In genomic region chr16:67858448-67858993, GRCh38 we compare ENCODE assay signal across 10 cellular contexts. TPM values are rescaled to one million over a fixed set of nuclear protein-coding genes. Genes with fewer than 3 reads are reported as not detected.
DNase-seq lines count a peak whose midpoint lies in the region; ATAC-seq, FAIRE-seq and TF ChIP-seq lines count a peak whose summit lies in the region.
"Had no signal": no experiment of that assay in that cellular context is flagged by ENCODE, and none has a peak within 500 bp of the region (broad histone marks: within the 10 kb centered on the region; RNA-seq: fewer than 3 reads in every experiment).

No MANE protein-coding gene starts in this region.

- H3K4me1 ChIP-seq in astrocyte (ENCODE audit: insufficient read depth, low read length) (peaks cover 55% of the 10 kb centered on the region), keratinocyte (ENCODE audit: control insufficient read depth, extremely low read depth, insufficient read depth, low read length) (peaks cover 37% of the 10 kb centered on the region)

- H3K9ac ChIP-seq in astrocyte (ENCODE audit: low read length) (peak overlapping the region; percentile 83), keratinocyte (ENCODE audit: control insufficient read depth, extremely low read depth, insufficient read depth, low read length) (peak overlapping the region; percentile 75)

- H3K4me3 ChIP-seq in astrocyte (ENCODE audit: insufficient read depth, low read depth, low read length) (no peak overlapping the region), keratinocyte (ENCODE audit: control insufficient read depth in 2 of 3, extremely low read depth in 1 of 3, insufficient read depth in 2 of 3, low read depth in 1 of 3, low read length in 3 of 3) (no peak overlapping the region)

- H4K20me1 ChIP-seq in astrocyte (ENCODE audit: insufficient read depth, low read length) (peaks cover 94% of the 10 kb centered on the region), keratinocyte (ENCODE audit: control insufficient read depth, extremely low read depth, insufficient read depth, low read length) (peaks cover 46% of the 10 kb centered on the region)

- peak overlapping the region; percentile 57 for H3K4me2 ChIP-seq in astrocyte (ENCODE audit: low read length)
- no peak overlapping the region for H3K4me2 ChIP-seq in keratinocyte (ENCODE audit: control insufficient read depth, extremely low read depth, insufficient read depth, low read depth, low read length)

- no peak for DNase-seq in astrocyte (ENCODE audit: low read depth)
- DNase-seq in keratinocyte (ENCODE audit: low read depth, low spot score), result no peak
- DNase-seq in stimulated activated effector memory CD8-positive, alpha-beta T cell treated with anti-CD3 and anti-CD28 coated beads, Interleukin-12 subunit alpha, Interleukin-12 subunit beta, amount 100 ng/mL, for 72 hours (ENCODE audit: low spot score in 2 of 2), result no peak
- DNase-seq in stimulated activated CD4-positive, alpha-beta T cell treated with anti-CD3 and anti-CD28 coated beads, Interleukin-4, amount 100 ng/mL, for 4 hours, result no peak
- DNase-seq in Kasumi-1 (lab: John Stamatoyannopoulos, UW), result no peak
- no peak for DNase-seq in activated gamma-delta T cell treated with Interleukin-2 at 50 U/mL for 16 hours
- no peak for DNase-seq in COR-L47 (lab: John Stamatoyannopoulos, UW)
- DNase-seq: GDM1, NCI-H187 had no signal

- H3K36me3 Mint-ChIP-seq in IgD-negative memory B cell (no peaks in the 10 kb centered on the region), astrocyte (ENCODE audit: low read depth, unreplicated experiment) (peaks cover 24% of the 10 kb centered on the region)
- H3K36me3 Mint-ChIP-seq in stimulated activated effector memory CD8-positive, alpha-beta T cell treated with anti-CD3 and anti-CD28 coated beads, Interleukin-12 subunit alpha, Interleukin-12 subunit beta, amount 100 ng/mL, for 72 hours, result peaks cover 42% of the 10 kb centered on the region

- ATAC-seq in stimulated activated effector memory CD8-positive, alpha-beta T cell treated with anti-CD3 and anti-CD28 coated beads, Interleukin-12 subunit alpha, Interleukin-12 subunit beta, amount 100 ng/mL, for 72 hours, result no peak

- no peak for FAIRE-seq in astrocyte (lab: Jason Lieb, UNC)
- FAIRE-seq in keratinocyte (lab: Jason Lieb, UNC), result no peak

- H3K27ac ChIP-seq in astrocyte (ENCODE audit: low read depth, low read length), result peak overlapping the region; percentile 98
- peak overlapping the region; percentile 97 for H3K27ac ChIP-seq in keratinocyte (ENCODE audit: control insufficient read depth, insufficient read depth, low read length)

- no peaks in the 10 kb centered on the region for H3K9me3 Mint-ChIP-seq in IgD-negative memory B cell
- H3K9me3 Mint-ChIP-seq in astrocyte (ENCODE audit: unreplicated experiment), result no peaks in the 10 kb centered on the region
- no peaks in the 10 kb centered on the region for H3K9me3 Mint-ChIP-seq in stimulated activated effector memory CD8-positive, alpha-beta T cell treated with anti-CD3 and anti-CD28 coated beads, Interleukin-12 subunit alpha, Interleukin-12 subunit beta, amount 100 ng/mL, for 72 hours

- H3K4me3 Mint-ChIP-seq in IgD-negative memory B cell (no peak overlapping the region), astrocyte (ENCODE audit: unreplicated experiment) (no peak overlapping the region)
- H3K4me3 Mint-ChIP-seq in stimulated activated effector memory CD8-positive, alpha-beta T cell treated with anti-CD3 and anti-CD28 coated beads, Interleukin-12 subunit alpha, Interleukin-12 subunit beta, amount 100 ng/mL, for 72 hours, result peak overlapping the region; percentile 33

- H3K4me1 Mint-ChIP-seq in IgD-negative memory B cell (peaks cover 20 to 26% (median 21%) of the 10 kb centered on the region in 3 donors), astrocyte (ENCODE audit: low read depth, unreplicated experiment) (peaks cover 51% of the 10 kb centered on the region)
- peaks cover 54% of the 10 kb centered on the region for H3K4me1 Mint-ChIP-seq in stimulated activated effector memory CD8-positive, alpha-beta T cell treated with anti-CD3 and anti-CD28 coated beads, Interleukin-12 subunit alpha, Interleukin-12 subunit beta, amount 100 ng/mL, for 72 hours

- no peaks in the 10 kb centered on the region for H3K27me3 ChIP-seq in astrocyte (ENCODE audit: insufficient read depth, low read length)
- H3K27me3 ChIP-seq in keratinocyte (ENCODE audit: control insufficient read depth, extremely low read depth, insufficient read depth, low read length), result no peaks in the 10 kb centered on the region

- peaks cover 10% of the 10 kb centered on the region for H3K9me1 ChIP-seq in keratinocyte (ENCODE audit: control insufficient read depth, extremely low read depth, insufficient read depth, low read length)

- H3K27ac Mint-ChIP-seq in IgD-negative memory B cell (peak overlapping the region in 2 of 3 donors; percentile 17 to 67), astrocyte (ENCODE audit: unreplicated experiment) (peak overlapping the region; percentile 96)
- peak overlapping the region; percentile 99 for H3K27ac Mint-ChIP-seq in stimulated activated effector memory CD8-positive, alpha-beta T cell treated with anti-CD3 and anti-CD28 coated beads, Interleukin-12 subunit alpha, Interleukin-12 subunit beta, amount 100 ng/mL, for 72 hours

- H3K9me3 ChIP-seq in astrocyte (ENCODE audit: insufficient read depth, low read depth, low read length), result no peaks in the 10 kb centered on the region
- no peaks in the 10 kb centered on the region for H3K9me3 ChIP-seq in keratinocyte (ENCODE audit: control insufficient read depth, low read depth, low read length)

- H3K36me3 ChIP-seq in astrocyte (ENCODE audit: insufficient read depth, low read length) (no peaks in the 10 kb centered on the region), keratinocyte (ENCODE audit: control insufficient read depth in 2 of 2, extremely low read depth in 1 of 2, insufficient read depth in 2 of 2, low read length in 2 of 2) (peaks cover 5 to 41% of the 10 kb centered on the region in 2 experiments)

- H3K79me2 ChIP-seq in astrocyte (ENCODE audit: insufficient read depth, low read length) (peaks cover 99% of the 10 kb centered on the region), keratinocyte (ENCODE audit: control insufficient read depth, insufficient read depth, low read length) (peaks cover 94% of the 10 kb centered on the region)

- H2AFZ ChIP-seq in astrocyte (ENCODE audit: low read depth, low read length) (no peak overlapping the region), keratinocyte (ENCODE audit: control insufficient read depth, low read length) (no peak overlapping the region)

- dilution Hi-C loops in keratinocyte (cut with MboI; ENCODE audit: extremely low pct_ligation_motif_present, low sequenced_read_pairs), result no loop called here

- H3K27me3 Mint-ChIP-seq in IgD-negative memory B cell (no peaks in the 10 kb centered on the region), astrocyte (ENCODE audit: low read depth, unreplicated experiment) (no peaks in the 10 kb centered on the region)

- TF ChIP-seq CTCF in astrocyte (IDR thresholded peaks at IDR 0.05; ENCODE audit: insufficient read depth, low read depth, low read length), result no peak
- TF ChIP-seq CTCF in keratinocyte (optimal IDR thresholded peaks at IDR 0.05 in 1 of 3, IDR thresholded peaks at IDR 0.05 in 1 of 3, conservative IDR thresholded peaks at IDR 0.05 in 1 of 3; ENCODE audit: extremely low read depth in 1 of 3, insufficient read depth in 2 of 3, low read length in 3 of 3), result no peak

RNA-seq across cellular contexts. Expression of gene CENPT, which starts 11.0 kb away (rescaled TPM):
- polyA plus RNA-seq in IgD-negative memory B cell (13.4 TPM), keratinocyte (30.1 to 57.1 TPM (median 41.3 TPM) in 3 replicates)
- 67.3 and 79.3 TPM in 2 replicates for total RNA-seq in astrocyte
- polyA plus RNA-seq in keratinocyte (2011; ENCODE audit: low read depth), result 44.8 TPM
- polyA plus RNA-seq in keratinocyte (2011; cell fraction: cytosol; rRNA removed), result 17.7 and 26.9 TPM in 2 replicates
- polyA plus RNA-seq in keratinocyte (2011; cell fraction: nucleus; rRNA removed), result 238 and 251 TPM in 2 replicates
- polyA plus RNA-seq in keratinocyte (2012; ENCODE audit: low replicate concordance), result 32.6 and 56.1 TPM in 2 replicates
- 33.9 to 38.2 TPM (median 38.0 TPM) in 3 replicates for polyA minus RNA-seq in keratinocyte
- 40.1 TPM for polyA minus RNA-seq in keratinocyte (2011; cell fraction: cytosol; rRNA and poly(A)+ RNA removed)
- 50.0 and 51.2 TPM in 2 replicates for polyA minus RNA-seq in keratinocyte (2011; cell fraction: nucleus; rRNA and poly(A)+ RNA removed)

RNA-seq across cellular contexts. Expression of gene NUTF2, which starts 11.8 kb away (rescaled TPM):
- polyA plus RNA-seq in IgD-negative memory B cell, result 111 TPM
- 214 and 224 TPM in 2 replicates for total RNA-seq in astrocyte
- 173 to 569 TPM (median 189 TPM) in 3 replicates for polyA plus RNA-seq in keratinocyte
- 21.4 TPM for polyA plus RNA-seq in keratinocyte (2011; ENCODE audit: low read depth)
- polyA plus RNA-seq in keratinocyte (2011; cell fraction: cytosol; rRNA removed), result 219 and 289 TPM in 2 replicates
- polyA plus RNA-seq in keratinocyte (2011; cell fraction: nucleus; rRNA removed), result 115 and 137 TPM in 2 replicates
- 156 and 255 TPM in 2 replicates for polyA plus RNA-seq in keratinocyte (2012; ENCODE audit: low replicate concordance)
- polyA minus RNA-seq in keratinocyte, result 364 to 462 TPM (median 391 TPM) in 3 replicates
- 371 TPM for polyA minus RNA-seq in keratinocyte (2011; cell fraction: cytosol; rRNA and poly(A)+ RNA removed)
- 46.3 and 66.6 TPM in 2 replicates for polyA minus RNA-seq in keratinocyte (2011; cell fraction: nucleus; rRNA and poly(A)+ RNA removed)

RNA-seq across cellular contexts. Expression of gene EDC4, which starts 14.3 kb away (rescaled TPM):
- polyA plus RNA-seq in IgD-negative memory B cell (18.6 TPM), keratinocyte (16.7 to 28.0 TPM (median 25.4 TPM) in 3 replicates)
- 61.5 and 64.8 TPM in 2 replicates for total RNA-seq in astrocyte
- polyA plus RNA-seq in keratinocyte (2011; ENCODE audit: low read depth), result 29.5 TPM
- 13.2 and 18.5 TPM in 2 replicates for polyA plus RNA-seq in keratinocyte (2011; cell fraction: cytosol; rRNA removed)
- polyA plus RNA-seq in keratinocyte (2011; cell fraction: nucleus; rRNA removed), result 63.0 and 74.1 TPM in 2 replicates
- 22.5 and 27.7 TPM in 2 replicates for polyA plus RNA-seq in keratinocyte (2012; ENCODE audit: low replicate concordance)
- 44.4 to 165 TPM (median 55.4 TPM) in 3 replicates for polyA minus RNA-seq in keratinocyte
- 39.9 TPM for polyA minus RNA-seq in keratinocyte (2011; cell fraction: cytosol; rRNA and poly(A)+ RNA removed)
- polyA minus RNA-seq in keratinocyte (2011; cell fraction: nucleus; rRNA and poly(A)+ RNA removed), result 42.0 and 57.0 TPM in 2 replicates

RNA-seq across cellular contexts. Expression of gene THAP11, which starts 16.4 kb away (rescaled TPM):
- polyA plus RNA-seq in IgD-negative memory B cell, result 101 TPM
- 16.5 and 18.1 TPM in 2 replicates for total RNA-seq in astrocyte
- 9.2 to 13.1 TPM (median 11.8 TPM) in 3 replicates for polyA plus RNA-seq in keratinocyte
- 4.0 TPM for polyA plus RNA-seq in keratinocyte (2011; ENCODE audit: low read depth)
- 8.5 and 8.9 TPM in 2 replicates for polyA plus RNA-seq in keratinocyte (2011; cell fraction: cytosol; rRNA removed)
- 4.4 TPM in 2 replicates for polyA plus RNA-seq in keratinocyte (2011; cell fraction: nucleus; rRNA removed)
- polyA plus RNA-seq in keratinocyte (2012; ENCODE audit: low replicate concordance), result 11.6 and 13.9 TPM in 2 replicates
- polyA minus RNA-seq in keratinocyte, result 7.9 to 10.2 TPM (median 7.9 TPM) in 3 replicates
- polyA minus RNA-seq in keratinocyte (2011; cell fraction: cytosol; rRNA and poly(A)+ RNA removed), result 14.6 TPM
- 1.7 and 3.3 TPM in 2 replicates for polyA minus RNA-seq in keratinocyte (2011; cell fraction: nucleus; rRNA and poly(A)+ RNA removed)

RNA-seq across cellular contexts. Expression of gene NRN1L, which starts 26.2 kb away (rescaled TPM):
- polyA plus RNA-seq in IgD-negative memory B cell, result 0.95 TPM
- 0.82 and 0.91 TPM in 2 replicates for total RNA-seq in astrocyte
- not detected in 3 replicates for polyA plus RNA-seq in keratinocyte
- polyA plus RNA-seq in keratinocyte (2011; ENCODE audit: low read depth), result not detected
- not detected in 2 replicates for polyA plus RNA-seq in keratinocyte (2011; cell fraction: cytosol; rRNA removed)
- 0.51 and 0.53 TPM in 2 replicates for polyA plus RNA-seq in keratinocyte (2011; cell fraction: nucleus; rRNA removed)
- 0.75 TPM in 1 of 2 replicates, not detected in the other for polyA plus RNA-seq in keratinocyte (2012; ENCODE audit: low replicate concordance)
- polyA minus RNA-seq in keratinocyte, result not detected in 3 replicates
- not detected for polyA minus RNA-seq in keratinocyte (2011; cell fraction: cytosol; rRNA and poly(A)+ RNA removed)
- not detected in 2 replicates for polyA minus RNA-seq in keratinocyte (2011; cell fraction: nucleus; rRNA and poly(A)+ RNA removed)

Comparison
In these comparisons a context has a peak if more than half of its experiments do, and no peak if none do; other contexts are left out.
1. H3K27ac Mint-ChIP-seq: peak in every context shown above with its lines; median percentile 99 in stimulated activated effector memory CD8-positive, alpha-beta T cell treated with anti-CD3 and anti-CD28 coated beads, Interleukin-12 subunit alpha, Interleukin-12 subunit beta, amount 100 ng/mL, for 72 hours; 96 in astrocyte; 42 in IgD-negative memory B cell.